Comparison of ENCODE assay signal across 27 cellular contexts in the genomic region with DNA sequence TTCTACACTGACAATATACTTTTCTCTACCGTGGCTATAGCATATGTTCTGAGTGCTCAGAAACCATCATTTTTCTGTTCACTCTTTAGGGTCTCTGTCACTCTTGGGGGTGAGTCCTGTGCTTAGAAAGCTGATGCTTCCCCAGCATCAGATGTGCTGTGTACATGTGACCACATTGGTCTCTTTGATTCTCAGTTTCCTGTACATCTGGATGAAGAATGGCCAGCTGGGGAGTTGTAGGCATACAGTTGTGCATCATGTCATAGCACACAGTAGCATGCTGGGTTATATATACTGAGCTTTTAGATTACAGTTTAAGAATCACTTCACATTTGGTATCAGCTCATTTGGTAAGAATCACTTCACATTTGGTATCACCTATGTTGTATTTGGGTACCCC.
"Had no signal": no experiment of that assay in that cellular context is flagged by ENCODE, and none has a peak within 500 bp of the region (broad histone marks: within the 10 kb centered on the region; RNA-seq: fewer than 3 reads in every experiment).

No MANE protein-coding gene starts in this region.

- H3K9ac ChIP-seq: SK-N-SH had no signal

- ATAC-seq: activated CD8-positive, alpha-beta T cell treated with anti-CD3 and anti-CD28 coated beads for 36 hours; K562; Panc1 had no signal

- H3K4me3 ChIP-seq: K562, SJCRH30 had no signal

- H3K27ac Mint-ChIP-seq: activated CD4-positive, alpha-beta T cell treated with anti-CD3 and anti-CD28 coated beads, Interleukin-2, amount 10 ng/mL, durations not matched to agents 24 days and 14 days; activated CD8-positive, alpha-beta T cell treated with anti-CD3 and anti-CD28 coated beads for 36 hours; activated naive CD4-positive, alpha-beta T cell treated with anti-CD3 and anti-CD28 coated beads, Interleukin-2, amount 50 U/mL, for 24 hours; activated T-cell treated with anti-CD3 and anti-CD28 coated beads, Interleukin-2, amount 50 U/mL, for 24 hours; activated T-helper 2 cell treated with anti-CD3 and anti-CD28 coated beads, Interferon-gamma antibody, Interleukin-2, Interleukin-4, amounts not matched to agents 10 μg/mL and 5 μg/mL and 100 μg/mL, durations not matched to agents 14 hours and 24 hours and 36 hours; brain had no signal

- H3K36me3 Mint-ChIP-seq: activated naive CD4-positive, alpha-beta T cell treated with anti-CD3 and anti-CD28 coated beads, Interleukin-2, amount 50 U/mL, for 24 hours; brain had no signal

- H3K27me3 Mint-ChIP-seq: activated CD4-positive, alpha-beta T cell treated with anti-CD3 and anti-CD28 coated beads, Interleukin-2, amount 10 ng/mL, durations not matched to agents 24 days and 14 days; activated naive CD4-positive, alpha-beta T cell treated with anti-CD3 and anti-CD28 coated beads, Interleukin-2, amount 50 U/mL, for 24 hours had no signal

- DNase-seq: activated CD4-positive, alpha-beta T cell treated with anti-CD3 and anti-CD28 coated beads, Interleukin-2, amount 10 ng/mL, durations not matched to agents 24 days and 14 days; activated CD4-positive, alpha-beta T cell treated with anti-CD3 and anti-CD28 coated beads, Interleukin-2, amount 50 U/mL, for 4 hours; activated CD8-positive, alpha-beta T cell treated with anti-CD3 and anti-CD28 coated beads for 36 hours; activated gamma-delta T cell; activated naive CD4-positive, alpha-beta T cell treated with Interleukin-2 at 50 U/mL for 16 hours; activated T-cell treated with anti-CD3 and anti-CD28 coated beads, Interleukin-2, amount 50 U/mL, for 24 hours; anterior cingulate cortex; caudate nucleus; cerebellar nuclear complex; NCI-H1048; NCI-H1436 treated with DMSO at 0.1 percent for 48 hours; NCI-H1694 treated with DMSO at 0.1 percent for 48 hours; NCI-H2029; NCI-H345; NCI-H526; NCI-H748 treated with DMSO at 0.1 percent for 48 hours; SHP77; SJCRH30; SK-N-SH; T-helper 9 cell; WERI-Rb-1 had no signal

- H3K4me1 Mint-ChIP-seq: brain had no signal

- FAIRE-seq: bronchial epithelial cell, K562 had no signal

- H3K9me3 Mint-ChIP-seq: activated CD8-positive, alpha-beta T cell treated with anti-CD3 and anti-CD28 coated beads for 36 hours; activated naive CD4-positive, alpha-beta T cell treated with anti-CD3 and anti-CD28 coated beads, Interleukin-2, amount 50 U/mL, for 24 hours; activated T-cell treated with anti-CD3 and anti-CD28 coated beads, Interleukin-2, amount 50 U/mL, for 24 hours had no signal

- H3K4me3 Mint-ChIP-seq: activated CD4-positive, alpha-beta T cell treated with anti-CD3 and anti-CD28 coated beads, Interleukin-2, amount 10 ng/mL, durations not matched to agents 24 days and 14 days; activated CD8-positive, alpha-beta T cell treated with anti-CD3 and anti-CD28 coated beads for 36 hours; activated naive CD4-positive, alpha-beta T cell treated with anti-CD3 and anti-CD28 coated beads, Interleukin-2, amount 50 U/mL, for 24 hours; activated T-cell treated with anti-CD3 and anti-CD28 coated beads, Interleukin-2, amount 50 U/mL, for 24 hours; brain had no signal

- H3K36me3 ChIP-seq: SJCRH30, WERI-Rb-1 had no signal

- H3K27ac ChIP-seq: SJCRH30, WERI-Rb-1 had no signal

- H3K4me1 ChIP-seq: SJCRH30 had no signal

- H3K9me3 ChIP-seq: SJCRH30, SK-N-SH had no signal

- H3K4me2 ChIP-seq: SK-N-SH had no signal
